Comparison of ENCODE assay signal across 16 cellular contexts in the genomic region with DNA sequence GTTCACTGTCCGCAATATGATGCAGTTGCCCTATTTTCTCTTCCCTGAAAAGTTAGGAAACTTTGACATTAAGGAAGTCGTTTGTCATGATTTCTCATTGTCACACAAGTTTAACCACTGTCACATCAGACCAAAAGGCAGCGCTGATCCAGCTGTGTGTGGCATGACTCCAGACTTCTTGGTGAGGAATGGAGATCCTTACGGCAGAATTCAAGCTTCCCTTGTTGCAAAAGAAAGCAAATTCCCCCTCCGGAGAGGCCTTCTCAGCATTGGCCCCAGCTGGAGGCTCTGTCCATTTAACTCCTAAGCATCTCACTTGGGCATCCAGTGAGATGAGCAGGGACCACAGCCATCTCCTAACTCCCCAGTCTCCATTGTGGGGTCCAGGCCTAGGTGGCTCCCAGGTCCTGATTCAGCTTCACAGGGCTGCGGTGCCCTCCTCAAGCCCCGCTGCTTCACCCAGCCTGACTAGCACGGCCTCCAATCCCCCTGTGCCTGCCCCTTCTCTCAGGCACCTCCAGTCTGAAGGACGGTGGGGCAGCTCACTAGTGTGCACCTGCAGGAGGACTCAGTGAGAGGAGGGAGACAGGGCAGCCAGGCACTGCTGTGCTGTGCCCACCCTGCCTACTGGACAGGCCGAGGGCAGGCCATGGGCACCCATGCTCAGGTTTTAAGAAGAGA.
DNase-seq lines count a peak whose midpoint lies in the region; ATAC-seq, FAIRE-seq and TF ChIP-seq lines count a peak whose summit lies in the region.
"Had no signal": no experiment of that assay in that cellular context is flagged by ENCODE, and none has a peak within 500 bp of the region (broad histone marks: within the 10 kb centered on the region; RNA-seq: fewer than 3 reads in every experiment).

No MANE protein-coding gene starts in this region.

- ATAC-seq in K562, result no peak
- no peak for ATAC-seq in gastroesophageal sphincter
- no peak for ATAC-seq in GM19463 (IDR thresholded peaks at IDR 0.05; ENCODE audit: unreplicated experiment)
- ATAC-seq: activated naive CD8-positive, alpha-beta T cell treated with anti-CD3 and anti-CD28 coated beads, Interleukin-2, amount 50 U/mL, for 24 hours had no signal

- H3K36me3 ChIP-seq in K562 (ENCODE audit: control insufficient read depth, insufficient read depth, low read length) (no peaks in the 10 kb centered on the region), gastroesophageal sphincter (no peaks in the 10 kb centered on the region), skeletal muscle tissue (ENCODE audit: control insufficient read depth in 3 of 3, insufficient read depth in 3 of 3, low read length in 3 of 3) (no peaks in the 10 kb centered on the region)

- H3K9ac ChIP-seq in K562 (ENCODE audit: insufficient read depth in 1 of 2, low read depth in 2 of 2, low read length in 2 of 2), result peak overlapping the region in 1 of 2 experiments; percentile 39; a peak in 1 of 4 replicates
- no peak overlapping the region for H3K9ac ChIP-seq in skeletal muscle tissue (ENCODE audit: low read depth in 1 of 3, low read length in 3 of 3)

- no peaks in the 10 kb centered on the region for H3K9me3 ChIP-seq in K562 (replicated peaks; ENCODE audit: control insufficient read depth, insufficient read depth, low read depth, low read length)
- H3K9me3 ChIP-seq in gastroesophageal sphincter, result no peaks in the 10 kb centered on the region
- no peaks in the 10 kb centered on the region for H3K9me3 ChIP-seq in skeletal muscle tissue (ENCODE audit: control insufficient read depth in 3 of 3, low read length in 3 of 3)

- H3K27ac Mint-ChIP-seq in activated T-helper 2 cell treated with anti-CD3 and anti-CD28 coated beads, Interferon-gamma antibody, Interleukin-2, Interleukin-4, amounts not matched to agents 10 μg/mL and 5 μg/mL and 100 μg/mL, durations not matched to agents 14 hours and 24 hours and 36 hours, result no peak overlapping the region
- H3K27ac Mint-ChIP-seq: activated naive CD8-positive, alpha-beta T cell treated with anti-CD3 and anti-CD28 coated beads, Interleukin-2, amount 50 U/mL, for 24 hours had no signal

- no TSS peak for BruUV-seq in K562 (replicated peaks; lab: Mats Ljungman, UMichigan)

- in situ Hi-C loops in K562 (cut with MboI), result no loop called here

- H3K36me3 Mint-ChIP-seq in activated T-helper 2 cell treated with anti-CD3 and anti-CD28 coated beads, Interferon-gamma antibody, Interleukin-2, Interleukin-4, amounts not matched to agents 10 μg/mL and 5 μg/mL and 100 μg/mL, durations not matched to agents 14 hours and 24 hours and 36 hours (ENCODE audit: low read depth), result no peaks in the 10 kb centered on the region

- POLR2A ChIA-PET in K562 (lab: Yijun Ruan, JAX), result interaction anchor here (0.6 to 1.6 kb wide), 2 partner anchors 22 to 27 kb away, joined by 3 to 4 read pairs; no protein-coding TSS in a partner anchor

- WGBS in K562 (ENCODE audit: insufficient coverage, low coverage, missing lambda C conversion rate), result 46% methylated on average over 8 of the region's 10 CpGs
- 66 to 88% methylated on average over 1 to 5 of the region's 10 CpGs for WGBS in gastroesophageal sphincter (ENCODE audit: low coverage in 1 of 2), 2 donors

- DNase-seq in CD1c-positive myeloid dendritic cell (ENCODE audit: extremely low spot score), result peak; percentile 39
- DNase-seq in K562 (ENCODE audit: extremely low read depth in 1 of 4, low spot score in 3 of 4), result no peak
- no peak for DNase-seq in NCI-H1105 treated with DMSO at 0.1 percent for 48 hours (lab: John Stamatoyannopoulos, UW)
- DNase-seq in activated T-helper 2 cell treated with anti-CD3 and anti-CD28 coated beads, Interferon-gamma antibody, Interleukin-2, Interleukin-4, amounts not matched to agents 10 μg/mL and 5 μg/mL and 100 μg/mL, durations not matched to agents 14 hours and 24 hours and 36 hours (ENCODE audit: low spot score), result no peak
- DNase-seq in NCI-H1092 treated with DMSO at 0.1 percent for 48 hours (lab: John Stamatoyannopoulos, UW), result no peak
- DNase-seq: activated naive CD8-positive, alpha-beta T cell treated with anti-CD3 and anti-CD28 coated beads, Interleukin-2, amount 50 U/mL, for 24 hours; KBM-7; NCI-H1694; NCI-H526 treated with DMSO at 0.1 percent for 48 hours; SIG-M5; stimulated activated CD4-positive, alpha-beta T cell treated with anti-CD3 and anti-CD28 coated beads, Interleukin-12 subunit alpha, Interleukin-12 subunit beta, amount 100 ng/mL, for 4 hours had no signal

- H3K27me3 ChIP-seq in K562 (ENCODE audit: control insufficient read depth in 2 of 2, insufficient read depth in 2 of 2, low read length in 2 of 2) (peaks cover 4 to 18% of the 10 kb centered on the region in 2 experiments; a peak in 3 of 5 replicates), gastroesophageal sphincter (no peaks in the 10 kb centered on the region), skeletal muscle tissue (ENCODE audit: control insufficient read depth in 3 of 3, insufficient read depth in 3 of 3, low read length in 3 of 3) (no peaks in the 10 kb centered on the region)

- FAIRE-seq in K562 (lab: Jason Lieb, UNC), result no peak
- FAIRE-seq: endometrium had no signal

- no peak overlapping the region for H3K4me3 Mint-ChIP-seq in activated T-helper 2 cell treated with anti-CD3 and anti-CD28 coated beads, Interferon-gamma antibody, Interleukin-2, Interleukin-4, amounts not matched to agents 10 μg/mL and 5 μg/mL and 100 μg/mL, durations not matched to agents 14 hours and 24 hours and 36 hours (ENCODE audit: low read depth)
- H3K4me3 Mint-ChIP-seq: activated naive CD8-positive, alpha-beta T cell treated with anti-CD3 and anti-CD28 coated beads, Interleukin-2, amount 50 U/mL, for 24 hours had no signal

- no peak for TF ChIP-seq CTCF in K562 (IDR thresholded peaks at IDR 0.05 in 2 of 3, conservative IDR thresholded peaks at IDR 0.05 in 1 of 3; ENCODE audit: insufficient read depth in 2 of 3, low read depth in 1 of 3, low read length in 3 of 3)
- no peak for TF ChIP-seq CTCF in gastroesophageal sphincter (IDR thresholded peaks at IDR 0.05)

- H3K4me3 ChIP-seq in K562 (no peak overlapping the region), gastroesophageal sphincter (no peak overlapping the region), skeletal muscle tissue (ENCODE audit: low read length in 3 of 3) (no peak overlapping the region)

- TF ChIP-seq POLR2A in K562 (conservative IDR thresholded peaks at IDR 0.05) (no peak), gastroesophageal sphincter (IDR thresholded peaks at IDR 0.05) (no peak)

- intact Hi-C loops in K562 (cut with micrococcal nuclease), result no loop called here
- intact Hi-C loops in activated T-helper 2 cell treated with anti-CD3 and anti-CD28 coated beads, Interferon-gamma antibody, Interleukin-2, Interleukin-4, amounts not matched to agents 10 μg/mL and 5 μg/mL and 100 μg/mL, durations not matched to agents 14 hours and 24 hours and 36 hours (cut with micrococcal nuclease), result no loop called here

- H2AFZ ChIP-seq in K562 (ENCODE audit: low read depth, low read length), result peak overlapping the region; percentile 9; the same call in 1 of the 2 replicates

- H4K20me1 ChIP-seq in K562 (replicated peaks; ENCODE audit: control insufficient read depth, insufficient read depth, low read length), result no peaks in the 10 kb centered on the region

- CTCF ChIA-PET in K562 (lab: Yijun Ruan, JAX; ENCODE audit: low intra/inter-chr PET ratio), result no interaction called here

- H3K27ac ChIP-seq in K562 (ENCODE audit: extremely low read depth, low read depth, low read length), result no peak overlapping the region
- peak overlapping the region in 3 of 4 donors; percentile 67 to 69 (median 67) for H3K27ac ChIP-seq in gastroesophageal sphincter
- peak overlapping the region; percentile 77 for H3K27ac ChIP-seq in skeletal muscle tissue (ENCODE audit: low read depth, low read length)
- H3K27ac ChIP-seq: VCaP had no signal

- H3K4me1 Mint-ChIP-seq in activated T-helper 2 cell treated with anti-CD3 and anti-CD28 coated beads, Interferon-gamma antibody, Interleukin-2, Interleukin-4, amounts not matched to agents 10 μg/mL and 5 μg/mL and 100 μg/mL, durations not matched to agents 14 hours and 24 hours and 36 hours (ENCODE audit: low read depth), result peaks cover 22% of the 10 kb centered on the region

- no peak for TF ChIP-seq RAD21 in K562 (CRISPR knock-in tag; conservative IDR thresholded peaks at IDR 0.05 in 1 of 2, IDR thresholded peaks at IDR 0.05 in 1 of 2)

- H3K4me1 ChIP-seq in K562 (replicated peaks in 1 of 2; ENCODE audit: control insufficient read depth in 2 of 2, insufficient read depth in 2 of 2, low read length in 2 of 2) (peaks cover 4 to 18% of the 10 kb centered on the region in 2 experiments; a peak in 4 of 5 replicates), gastroesophageal sphincter (peaks cover 0 to 40% (median 7%) of the 10 kb centered on the region in 3 donors), skeletal muscle tissue (ENCODE audit: control insufficient read depth in 3 of 3, insufficient read depth in 3 of 3, low read length in 3 of 3) (peaks cover 24 to 39% (median 26%) of the 10 kb centered on the region in 3 donors)

- H3K79me2 ChIP-seq in K562 (ENCODE audit: control insufficient read depth, insufficient read depth, low read length), result peaks cover 4% of the 10 kb centered on the region; the same call in 1 of the 3 replicates

- H3K27me3 Mint-ChIP-seq in activated T-helper 2 cell treated with anti-CD3 and anti-CD28 coated beads, Interferon-gamma antibody, Interleukin-2, Interleukin-4, amounts not matched to agents 10 μg/mL and 5 μg/mL and 100 μg/mL, durations not matched to agents 14 hours and 24 hours and 36 hours (ENCODE audit: low read depth), result peaks cover 18% of the 10 kb centered on the region

- TF ChIP-seq EP300 in K562 (IDR thresholded peaks at IDR 0.05; ENCODE audit: low read length) (no peak), gastroesophageal sphincter (IDR thresholded peaks at IDR 0.05) (no peak)

- no peak overlapping the region for H3K4me2 ChIP-seq in K562 (ENCODE audit: insufficient read depth, low read length)

- no peaks in the 10 kb centered on the region for H3K9me3 Mint-ChIP-seq in activated T-helper 2 cell treated with anti-CD3 and anti-CD28 coated beads, Interferon-gamma antibody, Interleukin-2, Interleukin-4, amounts not matched to agents 10 μg/mL and 5 μg/mL and 100 μg/mL, durations not matched to agents 14 hours and 24 hours and 36 hours
- H3K9me3 Mint-ChIP-seq: activated naive CD8-positive, alpha-beta T cell treated with anti-CD3 and anti-CD28 coated beads, Interleukin-2, amount 50 U/mL, for 24 hours had no signal

- H3K9me1 ChIP-seq in K562 (ENCODE audit: control insufficient read depth, insufficient read depth, low read length), result no peaks in the 10 kb centered on the region

TF ChIP-seq in K562, 482 proteins besides CTCF, POLR2A, EP300 and RAD21 (continues in another document):
- TF ChIP-seq CBX3 (IDR thresholded peaks at IDR 0.05; ENCODE audit: borderline replicate concordance in 1 of 2, low read length in 2 of 2), result no peak
